10 cellular contexts compared by ENCODE assay signal in genomic region chr20:44190197-44190852, GRCh38. TPM values are rescaled to one million over a fixed set of nuclear protein-coding genes. Genes with fewer than 3 reads are reported as not detected.
DNase-seq lines count a peak whose midpoint lies in the region; FAIRE-seq and TF ChIP-seq lines count a peak whose summit lies in the region.
"Not testable (repeated sequence)": the region's sequence is repeated elsewhere in the genome, so short reads cannot be mapped to it uniquely, and the experiment has no call there.
"Had no signal": no experiment of that assay in that cellular context is flagged by ENCODE, and none has a peak within 500 bp of the region (broad histone marks: within the 10 kb centered on the region; RNA-seq: fewer than 3 reads in every experiment).

No MANE protein-coding gene starts in this region.

- TF ChIP-seq CTCF in D721Med (IDR thresholded peaks at IDR 0.05; ENCODE audit: insufficient read depth, missing control alignments) = peak; percentile 76

- peaks cover 54% of the 10 kb centered on the region for H3K27me3 Mint-ChIP-seq in T-helper 2 cell treated with Interferon-gamma antibody and Interleukin-4, amounts not matched to agents 5 μg/mL and 100 μg/mL, for 36 hours (ENCODE audit: low read depth)

- not testable (repeated sequence) for H3K36me3 Mint-ChIP-seq in T-helper 2 cell treated with Interferon-gamma antibody and Interleukin-4, amounts not matched to agents 5 μg/mL and 100 μg/mL, for 36 hours (ENCODE audit: low read depth)

- not testable (repeated sequence) for H3K4me3 Mint-ChIP-seq in T-helper 2 cell treated with Interferon-gamma antibody and Interleukin-4, amounts not matched to agents 5 μg/mL and 100 μg/mL, for 36 hours

- not testable (repeated sequence) for DNase-seq in D721Med (ENCODE audit: insufficient read length, low spot score)
- peak; percentile 81 for DNase-seq in HS-5 (ENCODE audit: low read depth)
- DNase-seq in NCI-H446 treated with DMSO at 0.1 percent for 48 hours (lab: John Stamatoyannopoulos, UW) = peak; percentile 12
- peak; percentile 21 for DNase-seq in T-helper 2 cell treated with Interferon-gamma antibody and Interleukin-4, amounts not matched to agents 5 μg/mL and 100 μg/mL, for 36 hours (ENCODE audit: low spot score)
- DNase-seq in activated naive CD8-positive, alpha-beta T cell treated with anti-CD3 and anti-CD28 coated beads, Interleukin-2, amount 50 U/mL, for 16 hours (ENCODE audit: low read depth, low spot score) = peak; percentile 14
- DNase-seq in fibroblast of the conjunctiva (ENCODE audit: low read depth) = peak; percentile 72
- peak; percentile 85 for DNase-seq in myocyte (ENCODE audit: low read depth)
- DNase-seq in stromal cell of bone marrow (ENCODE audit: low read depth) = peak; percentile 51

- H3K4me1 Mint-ChIP-seq in T-helper 2 cell treated with Interferon-gamma antibody and Interleukin-4, amounts not matched to agents 5 μg/mL and 100 μg/mL, for 36 hours (ENCODE audit: low read depth) = not testable (repeated sequence)

- not testable (repeated sequence) for FAIRE-seq in D721Med (lab: Jason Lieb, UNC)

- H3K27ac Mint-ChIP-seq in T-helper 2 cell treated with Interferon-gamma antibody and Interleukin-4, amounts not matched to agents 5 μg/mL and 100 μg/mL, for 36 hours = not testable (repeated sequence)

- not testable (repeated sequence) for H3K9me3 Mint-ChIP-seq in T-helper 2 cell treated with Interferon-gamma antibody and Interleukin-4, amounts not matched to agents 5 μg/mL and 100 μg/mL, for 36 hours

RNA-seq across cellular contexts. Expression of gene JPH2, which starts 3.3 kb away (rescaled TPM):
- total RNA-seq in myocyte = 263 and 339 TPM in 2 replicates
- polyA plus RNA-seq in myocyte (2012) = 121 TPM

RNA-seq across cellular contexts. Expression of gene OSER1, which starts 20.2 kb away (rescaled TPM):
- total RNA-seq in myocyte = 36.3 and 37.4 TPM in 2 replicates
- 28.8 TPM for polyA plus RNA-seq in myocyte (2012)

RNA-seq across cellular contexts. Expression of gene GDAP1L1, which starts 56.8 kb away (rescaled TPM):
- 0.11 TPM in 1 of 2 replicates, not detected in the other for total RNA-seq in myocyte
- 0.11 TPM for polyA plus RNA-seq in myocyte (2012)
- total RNA-seq: Right ventricle myocardium superior, subcutaneous adipose tissue had no signal
